Comparison of ENCODE assay signal across 11 cellular contexts in genomic region chr11:128515766-128516466, GRCh38.
DNase-seq lines count a peak whose midpoint lies in the region; ATAC-seq lines count a peak whose summit lies in the region.
"Had no signal": no experiment of that assay in that cellular context is flagged by ENCODE, and none has a peak within 500 bp of the region (broad histone marks: within the 10 kb centered on the region; RNA-seq: fewer than 3 reads in every experiment).

No MANE protein-coding gene starts in this region.

- CTCF ChIA-PET in activated CD4-positive, alpha-beta T cell treated with anti-CD3 and anti-CD28 coated beads for 36 hours (lab: Charles Lee) = interaction anchor here (0.5 to 5.3 kb wide), 12 partner anchors 10 to 358 kb away, joined by 3 to 63 read pairs (median 4); no protein-coding TSS in a partner anchor

- no peaks in the 10 kb centered on the region for H3K9me3 ChIP-seq in T-helper 17 cell (ENCODE audit: control insufficient read depth, low read length, poor library complexity, severe bottlenecking)

- DNase-seq in activated CD4-positive, alpha-beta T cell treated with anti-CD3 and anti-CD28 coated beads for 36 hours = no peak
- no peak for DNase-seq in activated CD4-positive, alpha-beta T cell treated with anti-CD3 and anti-CD28 coated beads, Interleukin-2, amount 50 U/mL, for 1 hour
- no peak for DNase-seq in T-helper 17 cell
- DNase-seq in immature natural killer cell = no peak
- DNase-seq in stimulated activated naive B cell treated with anti-CD40 and anti-IgM and Interleukin-4, amounts not matched to agents 10 μg/mL and 1 μg/mL and 100 μg/mL, for 72 hours = no peak
- no peak for DNase-seq in ecto neural progenitor cell (ENCODE audit: low spot score)
- DNase-seq: activated effector memory CD4-positive, alpha-beta T cell treated with Interleukin-2 at 50 U/mL for 16 hours; NCI-H1417; SW 1271 had no signal

- no peaks in the 10 kb centered on the region for H3K27me3 Mint-ChIP-seq in activated CD4-positive, alpha-beta T cell treated with anti-CD3 and anti-CD28 coated beads for 36 hours
- H3K27me3 Mint-ChIP-seq in T-helper 17 cell = no peaks in the 10 kb centered on the region
- H3K27me3 Mint-ChIP-seq in immature natural killer cell (ENCODE audit: low read depth in 3 of 3) = peaks cover 3 to 22% (median 11%) of the 10 kb centered on the region in 3 donors
- no peaks in the 10 kb centered on the region for H3K27me3 Mint-ChIP-seq in stimulated activated naive B cell treated with anti-CD40 and anti-IgM and Interleukin-4, amounts not matched to agents 10 μg/mL and 1 μg/mL and 100 μg/mL, for 72 hours

- peaks cover 61% of the 10 kb centered on the region for H3K4me1 Mint-ChIP-seq in activated CD4-positive, alpha-beta T cell treated with anti-CD3 and anti-CD28 coated beads for 36 hours
- H3K4me1 Mint-ChIP-seq in T-helper 17 cell = peaks cover 74% of the 10 kb centered on the region
- H3K4me1 Mint-ChIP-seq in immature natural killer cell = peaks cover 85% of the 10 kb centered on the region in 2 donors
- peaks cover 59 to 88% of the 10 kb centered on the region in 2 donors for H3K4me1 Mint-ChIP-seq in stimulated activated naive B cell treated with anti-CD40 and anti-IgM and Interleukin-4, amounts not matched to agents 10 μg/mL and 1 μg/mL and 100 μg/mL, for 72 hours

- H3K36me3 Mint-ChIP-seq in activated CD4-positive, alpha-beta T cell treated with anti-CD3 and anti-CD28 coated beads for 36 hours (ENCODE audit: low read depth) = peaks cover 96% of the 10 kb centered on the region
- peaks cover 48% of the 10 kb centered on the region for H3K36me3 Mint-ChIP-seq in T-helper 17 cell (ENCODE audit: low read depth)
- peaks cover 24 to 57% (median 35%) of the 10 kb centered on the region in 3 donors for H3K36me3 Mint-ChIP-seq in immature natural killer cell
- peaks cover 37 to 61% of the 10 kb centered on the region in 2 donors for H3K36me3 Mint-ChIP-seq in stimulated activated naive B cell treated with anti-CD40 and anti-IgM and Interleukin-4, amounts not matched to agents 10 μg/mL and 1 μg/mL and 100 μg/mL, for 72 hours

- H3K9me3 Mint-ChIP-seq in activated CD4-positive, alpha-beta T cell treated with anti-CD3 and anti-CD28 coated beads for 36 hours (ENCODE audit: low read depth) = no peaks in the 10 kb centered on the region
- H3K9me3 Mint-ChIP-seq in immature natural killer cell = no peaks in the 10 kb centered on the region
- no peaks in the 10 kb centered on the region for H3K9me3 Mint-ChIP-seq in stimulated activated naive B cell treated with anti-CD40 and anti-IgM and Interleukin-4, amounts not matched to agents 10 μg/mL and 1 μg/mL and 100 μg/mL, for 72 hours

- H3K4me3 Mint-ChIP-seq in activated CD4-positive, alpha-beta T cell treated with anti-CD3 and anti-CD28 coated beads for 36 hours = peak overlapping the region; percentile 96
- H3K4me3 Mint-ChIP-seq in T-helper 17 cell (peak overlapping the region; percentile 97), immature natural killer cell (peak overlapping the region; percentile 96 to 100 (median 96))
- peak overlapping the region; percentile 39 to 80 for H3K4me3 Mint-ChIP-seq in stimulated activated naive B cell treated with anti-CD40 and anti-IgM and Interleukin-4, amounts not matched to agents 10 μg/mL and 1 μg/mL and 100 μg/mL, for 72 hours

- intact Hi-C loops in activated CD4-positive, alpha-beta T cell treated with anti-CD3 and anti-CD28 coated beads for 36 hours (cut with DNase I, micrococcal nuclease) = loop anchor here in 1 of 2 experiments (5.0 kb wide), 2 partner anchors 94 to 289 kb away; no protein-coding TSS in a partner anchor

- H3K27ac Mint-ChIP-seq in activated CD4-positive, alpha-beta T cell treated with anti-CD3 and anti-CD28 coated beads for 36 hours = peak overlapping the region; percentile 98
- H3K27ac Mint-ChIP-seq in T-helper 17 cell = peak overlapping the region; percentile 100
- peak overlapping the region; percentile 86 to 97 (median 94) for H3K27ac Mint-ChIP-seq in immature natural killer cell
- H3K27ac Mint-ChIP-seq in stimulated activated naive B cell treated with anti-CD40 and anti-IgM and Interleukin-4, amounts not matched to agents 10 μg/mL and 1 μg/mL and 100 μg/mL, for 72 hours = peak overlapping the region; percentile 83

- POLR2A ChIA-PET in activated CD4-positive, alpha-beta T cell treated with anti-CD3 and anti-CD28 coated beads for 36 hours (lab: Charles Lee) = interaction anchor here (1.0 kb wide), 1 partner anchor 44 kb away, joined by 4 read pairs; no protein-coding TSS in a partner anchor

- ATAC-seq in activated CD4-positive, alpha-beta T cell treated with anti-CD3 and anti-CD28 coated beads for 36 hours = no peak
- ATAC-seq in T-helper 17 cell (peak; percentile 16), HG02610 (IDR thresholded peaks at IDR 0.05; ENCODE audit: unreplicated experiment) (no peak), HG03097 (IDR thresholded peaks at IDR 0.05; ENCODE audit: low FRiP score, unreplicated experiment) (no peak)
- no peak for ATAC-seq in stimulated activated naive B cell treated with anti-CD40 and anti-IgM and Interleukin-4, amounts not matched to agents 10 μg/mL and 1 μg/mL and 100 μg/mL, for 72 hours (replicated peaks)
